In the genomic region with DNA sequence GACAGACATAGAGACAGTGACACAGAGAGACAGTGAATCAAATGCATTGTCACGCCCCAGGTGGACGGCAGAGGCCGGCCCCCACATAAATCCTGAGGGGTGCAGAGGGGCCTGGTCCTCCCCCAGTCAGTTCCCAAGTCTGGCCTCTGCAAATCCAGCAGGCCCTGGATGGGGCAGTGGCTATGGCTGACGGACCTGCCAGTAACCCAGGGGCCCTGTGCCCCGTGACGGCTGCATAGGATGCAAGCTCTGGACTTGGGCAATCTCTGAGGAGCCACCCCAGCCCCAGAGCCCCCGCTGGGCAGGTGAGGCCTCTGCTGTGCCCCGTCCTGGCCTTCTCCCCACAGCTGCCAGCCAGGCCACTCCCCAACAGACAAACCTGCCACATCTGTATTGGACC, we compare ENCODE assay signal across 28 cellular contexts.
"Had no signal": no experiment of that assay in that cellular context is flagged by ENCODE, and none has a peak within 500 bp of the region (broad histone marks: within the 10 kb centered on the region; RNA-seq: fewer than 3 reads in every experiment).

No MANE protein-coding gene starts in this region.

- H3K4me3 ChIP-seq: colonic mucosa, esophagus muscularis mucosa, gastroesophageal sphincter, heart right ventricle, mucosa of descending colon, neural progenitor cell, prostate gland, skin epidermis, suprapubic skin, transverse colon, upper lobe of right lung, uterus had no signal

- H3K27ac Mint-ChIP-seq: dendritic cell treated with granulocyte-macrophage colony-stimulating factor and Interleukin-4, amounts not matched to agents 40 ng/mL and 50 ng/mL, for 4 days; endodermal cell; mesothelial cell of epicardium; nephron; neural progenitor cell; stimulated activated naive B cell treated with anti-CD40 and anti-IgM and Interleukin-4, amounts not matched to agents 10 μg/mL and 1 μg/mL and 100 μg/mL, for 72 hours had no signal

- ATAC-seq: foreskin keratinocyte; gastroesophageal sphincter; heart right ventricle; mucosa of descending colon; right cardiac atrium; stimulated activated naive B cell treated with anti-CD40 and anti-IgM and Interleukin-4, amounts not matched to agents 10 μg/mL and 1 μg/mL and 100 μg/mL, for 72 hours; upper lobe of right lung had no signal

- H3K27me3 ChIP-seq: colonic mucosa, foreskin keratinocyte, neural progenitor cell, transverse colon, upper lobe of right lung, uterus had no signal

- H3K9me3 Mint-ChIP-seq: dendritic cell treated with granulocyte-macrophage colony-stimulating factor and Interleukin-4, amounts not matched to agents 40 ng/mL and 50 ng/mL, for 4 days; endodermal cell; mesothelial cell of epicardium; naive B cell; nephron; neural progenitor cell; stimulated activated naive B cell treated with anti-CD40 and anti-IgM and Interleukin-4, amounts not matched to agents 10 μg/mL and 1 μg/mL and 100 μg/mL, for 72 hours; stimulated activated naive CD8-positive, alpha-beta T cell treated with anti-CD3 and anti-CD28 coated beads, Interleukin-15, Interleukin-2, amounts not matched to agents 100 ng/mL and 50 ng/mL, for 24 hours had no signal

- H3K36me3 ChIP-seq: colonic mucosa, esophagus muscularis mucosa, gastroesophageal sphincter, heart right ventricle, neural progenitor cell, prostate gland, suprapubic skin, transverse colon, upper lobe of right lung, uterus had no signal

- H3K36me3 Mint-ChIP-seq: mesothelial cell of epicardium, naive B cell, neural progenitor cell had no signal

- H3K9me3 ChIP-seq: colonic mucosa, esophagus muscularis mucosa, gastroesophageal sphincter, heart right ventricle, mucosa of descending colon, prostate gland, suprapubic skin, transverse colon, upper lobe of right lung, uterus had no signal

- H3K4me1 ChIP-seq: colonic mucosa, foreskin keratinocyte, gastroesophageal sphincter, heart right ventricle, prostate gland, suprapubic skin, transverse colon, upper lobe of right lung, uterus had no signal

- H3K4me1 Mint-ChIP-seq: endodermal cell had no signal

- DNase-seq: colonic mucosa; effector CD8-positive, alpha-beta T cell; endodermal cell; foreskin keratinocyte; hippocampal formation; kidney glomerular epithelial cell; mesenchymal stem cell; naive B cell; nucleus accumbens; stimulated activated CD4-positive, alpha-beta T cell treated with anti-CD3 and anti-CD28 coated beads, Interleukin-15, amount 100 ng/mL, for 24 hours; stimulated activated CD4-positive, alpha-beta T cell treated with anti-CD3 and anti-CD28 coated beads, Interleukin-2, amount 100 ng/mL, for 48 hours; stimulated activated naive B cell treated with anti-CD40 and anti-IgM and Interleukin-4, amounts not matched to agents 10 μg/mL and 1 μg/mL and 100 μg/mL, for 72 hours; transverse colon; upper lobe of right lung; uterus had no signal

- H3K27me3 Mint-ChIP-seq: dendritic cell treated with granulocyte-macrophage colony-stimulating factor and Interleukin-4, amounts not matched to agents 40 ng/mL and 50 ng/mL, for 4 days; naive B cell; stimulated activated naive B cell treated with anti-CD40 and anti-IgM and Interleukin-4, amounts not matched to agents 10 μg/mL and 1 μg/mL and 100 μg/mL, for 72 hours; stimulated activated naive CD8-positive, alpha-beta T cell treated with anti-CD3 and anti-CD28 coated beads, Interleukin-15, Interleukin-2, amounts not matched to agents 100 ng/mL and 50 ng/mL, for 24 hours had no signal

- H3K27ac ChIP-seq: colonic mucosa, esophagus muscularis mucosa, foreskin keratinocyte, gastroesophageal sphincter, heart right ventricle, neural progenitor cell, prostate gland, skin epidermis, suprapubic skin, transverse colon, upper lobe of right lung, uterus had no signal

- H3K4me3 Mint-ChIP-seq: dendritic cell treated with granulocyte-macrophage colony-stimulating factor and Interleukin-4, amounts not matched to agents 40 ng/mL and 50 ng/mL, for 4 days; endodermal cell; mesothelial cell of epicardium; naive B cell; nephron; neural progenitor cell; stimulated activated naive B cell treated with anti-CD40 and anti-IgM and Interleukin-4, amounts not matched to agents 10 μg/mL and 1 μg/mL and 100 μg/mL, for 72 hours; stimulated activated naive CD8-positive, alpha-beta T cell treated with anti-CD3 and anti-CD28 coated beads, Interleukin-15, Interleukin-2, amounts not matched to agents 100 ng/mL and 50 ng/mL, for 24 hours had no signal
